Comparison of ENCODE assay signal across 8 cellular contexts in the genomic region with DNA sequence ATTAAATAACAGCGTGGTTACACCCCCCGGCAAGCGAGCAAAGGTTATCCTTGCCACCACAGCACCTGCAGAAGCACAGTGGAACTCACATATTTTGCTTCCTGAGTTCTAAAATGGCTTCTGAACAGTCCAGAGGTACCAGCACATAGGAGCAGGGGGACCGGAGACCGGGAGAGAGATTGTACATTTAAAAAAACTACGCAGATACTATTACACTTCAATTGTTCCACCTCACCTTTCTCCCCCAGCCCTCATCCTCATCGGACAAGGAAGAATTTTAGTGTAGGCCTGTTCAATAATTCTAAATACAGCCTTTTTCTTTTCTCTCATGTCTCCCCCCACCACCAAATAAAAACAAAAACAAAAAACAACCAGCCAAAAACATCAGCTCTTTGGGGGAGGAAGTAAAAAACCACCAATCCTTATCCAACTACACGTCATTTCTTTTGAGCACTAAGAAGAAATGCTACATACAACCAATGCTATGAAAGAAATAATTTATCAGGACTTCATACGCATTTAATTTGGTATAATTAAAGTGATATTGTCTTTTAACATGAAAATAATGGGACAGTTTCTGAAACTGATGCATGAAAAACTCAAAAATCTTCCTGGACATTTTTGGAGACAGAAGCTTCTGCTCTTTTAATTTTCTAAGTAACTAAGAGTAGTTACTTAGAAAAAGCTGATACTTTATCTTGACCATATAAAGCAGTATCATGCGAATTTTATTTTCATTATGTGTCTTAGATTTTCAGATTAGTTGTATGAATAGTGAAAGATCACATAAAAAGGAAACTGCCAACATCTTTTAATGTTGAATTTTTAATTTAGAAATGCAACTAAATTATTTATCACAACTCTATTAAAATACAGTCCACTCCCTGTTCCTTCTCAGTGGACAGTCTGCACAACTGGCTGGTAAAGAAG. TPM values are rescaled to one million over a fixed set of nuclear protein-coding genes. Genes with fewer than 3 reads are reported as not detected.
DNase-seq lines count a peak whose midpoint lies in the region; ATAC-seq and TF ChIP-seq lines count a peak whose summit lies in the region.

No MANE protein-coding gene starts in this region.

- no peak for ATAC-seq in GM21529 (IDR thresholded peaks at IDR 0.05; ENCODE audit: unreplicated experiment)
- no peak for ATAC-seq in HG02642 (IDR thresholded peaks at IDR 0.05; ENCODE audit: poor library complexity, unreplicated experiment)
- no peak for ATAC-seq in GM18502 (IDR thresholded peaks at IDR 0.05; ENCODE audit: poor library complexity, unreplicated experiment)

- H3K27me3 ChIP-seq in BE2C = no peaks in the 10 kb centered on the region
- H3K27me3 ChIP-seq in HAP-1 (ENCODE audit: low read depth) = no peaks in the 10 kb centered on the region
- H3K27me3 ChIP-seq in mononuclear cell (ENCODE audit: insufficient read depth, low read length) = peaks cover 70% of the 10 kb centered on the region

- H3K4me1 ChIP-seq in BE2C (no peaks in the 10 kb centered on the region), HAP-1 (peaks cover 54% of the 10 kb centered on the region), mononuclear cell (ENCODE audit: insufficient read depth, low read length) (peaks cover 21% of the 10 kb centered on the region)

- no peaks in the 10 kb centered on the region for H3K9me3 ChIP-seq in BE2C
- H3K9me3 ChIP-seq in HAP-1 = no peaks in the 10 kb centered on the region
- H3K9me3 ChIP-seq in mononuclear cell (ENCODE audit: low read depth, low read length) = no peaks in the 10 kb centered on the region

- in situ Hi-C loops in HAP-1 (cut with MboI; ENCODE audit: low sequenced_read_pairs) = no loop called here

- DNase-seq in BE2C = peak; percentile 16
- peak; percentile 55 to 69 for DNase-seq in HAP-1 (ENCODE audit: low spot score in 2 of 2)
- peak; percentile 89 for DNase-seq in OCI-M1 (lab: John Stamatoyannopoulos, UW)
- no peak for DNase-seq in choroid plexus epithelial cell (ENCODE audit: low read depth)

- no peak for TF ChIP-seq CTCF in BE2C (IDR thresholded peaks at IDR 0.05; ENCODE audit: low read depth, low read length)
- no peak for TF ChIP-seq CTCF in choroid plexus epithelial cell (conservative IDR thresholded peaks at IDR 0.05; ENCODE audit: low read depth, low read length)

- H3K4me3 ChIP-seq in BE2C (ENCODE audit: low read depth, low read length) = peak overlapping the region; percentile 78
- H3K4me3 ChIP-seq in HAP-1 = peak overlapping the region; percentile 52
- peak overlapping the region; percentile 69 for H3K4me3 ChIP-seq in choroid plexus epithelial cell (ENCODE audit: low read depth, low read length)
- peak overlapping the region; percentile 67 for H3K4me3 ChIP-seq in mononuclear cell (ENCODE audit: low read length)

- H3K36me3 ChIP-seq in BE2C = peaks cover under 1% of the 10 kb centered on the region; the same call in 1 of the 2 replicates
- peaks cover 9% of the 10 kb centered on the region for H3K36me3 ChIP-seq in HAP-1 (replicated peaks)

RNA-seq across cellular contexts. Expression of gene CDKN2C, which starts 9.1 kb away (rescaled TPM):
- 60.6 TPM for polyA plus RNA-seq in BE2C (2012; ENCODE audit: insufficient read depth, insufficient read length, low read depth)
- 5.2 TPM for total RNA-seq in mononuclear cell

RNA-seq across cellular contexts. Expression of gene FAF1, which starts 19.1 kb away (rescaled TPM):
- 29.0 TPM for polyA plus RNA-seq in BE2C (2012; ENCODE audit: insufficient read depth, insufficient read length, low read depth)
- total RNA-seq in mononuclear cell = 49.6 TPM
